ENCODE assay signal across 26 cellular contexts in the genomic region with DNA sequence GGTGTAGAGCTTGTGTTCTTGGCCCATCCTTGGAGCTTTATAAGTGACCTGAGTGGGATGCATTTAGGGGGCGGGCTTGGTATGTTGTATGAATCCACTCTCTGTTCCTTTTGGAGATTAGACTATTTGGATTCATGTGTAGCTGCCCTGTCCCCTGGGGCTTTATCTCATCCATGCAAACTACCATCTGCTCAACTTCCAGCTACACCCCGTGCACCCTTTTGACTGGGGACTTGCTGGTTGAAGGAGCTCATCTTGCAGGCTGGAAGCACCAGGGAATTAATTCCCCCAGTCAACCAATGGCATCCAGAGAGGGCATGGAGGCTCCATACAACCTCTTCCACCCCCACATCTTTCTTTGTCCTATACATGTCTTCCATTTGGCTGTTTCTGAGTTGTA. TPM values are rescaled to one million over a fixed set of nuclear protein-coding genes. Genes with fewer than 3 reads are reported as not detected.
"Had no signal": no experiment of that assay in that cellular context is flagged by ENCODE, and none has a peak within 500 bp of the region (broad histone marks: within the 10 kb centered on the region; RNA-seq: fewer than 3 reads in every experiment).

No MANE protein-coding gene starts in this region.

- H3K27ac Mint-ChIP-seq: immature natural killer cell; naive thymus-derived CD4-positive, alpha-beta T cell; nephron progenitor cell; stimulated activated memory B cell treated with anti-CD40 and anti-IgM and Interleukin-4, amounts not matched to agents 10 μg/mL and 1 μg/mL and 100 μg/mL, for 72 hours; stimulated activated naive CD8-positive, alpha-beta T cell treated with anti-CD3 and anti-CD28 coated beads, Interleukin-15, amount 100 ng/mL, for 72 hours had no signal

- H3K4me3 ChIP-seq: esophagus squamous epithelium, gastroesophageal sphincter, left ventricle myocardium inferior, lower lobe of right lung, psoas muscle, right lobe of liver, testis, tibial nerve had no signal

- H3K27me3 ChIP-seq: right lobe of liver, testis, tibial nerve had no signal

- H3K4me3 Mint-ChIP-seq: immature natural killer cell; naive thymus-derived CD4-positive, alpha-beta T cell; nephron progenitor cell; stimulated activated memory B cell treated with anti-CD40 and anti-IgM and Interleukin-4, amounts not matched to agents 10 μg/mL and 1 μg/mL and 100 μg/mL, for 72 hours; stimulated activated naive CD8-positive, alpha-beta T cell treated with anti-CD3 and anti-CD28 coated beads, Interleukin-15, amount 100 ng/mL, for 72 hours had no signal

- H3K4me1 ChIP-seq: gastroesophageal sphincter, left ventricle myocardium inferior, psoas muscle, right lobe of liver, tibial nerve had no signal

- ATAC-seq: gastroesophageal sphincter; left cardiac atrium; lower lobe of right lung; naive thymus-derived CD4-positive, alpha-beta T cell; psoas muscle; right lobe of liver; stimulated activated memory B cell treated with anti-CD40 and anti-IgM and Interleukin-4, amounts not matched to agents 10 μg/mL and 1 μg/mL and 100 μg/mL, for 72 hours; stimulated activated naive CD8-positive, alpha-beta T cell treated with anti-CD3 and anti-CD28 coated beads, Interleukin-15, amount 100 ng/mL, for 72 hours had no signal

- DNase-seq: cortex of kidney; effector memory CD4-positive, alpha-beta T cell; esophagus squamous epithelium; foreskin fibroblast; immature natural killer cell; kidney; left cardiac atrium; left ventricle myocardium inferior; lower lobe of right lung; mesenchymal stem cell; naive thymus-derived CD4-positive, alpha-beta T cell; nephron progenitor cell; psoas muscle; retina; right lobe of liver; stimulated activated CD4-positive, alpha-beta T cell treated with anti-CD3 and anti-CD28 coated beads, Interleukin-15, amount 100 ng/mL, for 24 hours; stimulated activated CD4-positive, alpha-beta T cell treated with anti-CD3 and anti-CD28 coated beads, Interleukin-1b, Interleukin-23, amount 100 ng/mL, for 48 hours; stimulated activated CD4-positive, alpha-beta T cell treated with anti-CD3 and anti-CD28 coated beads, Interleukin-4, amount 100 ng/mL, for 24 hours; stimulated activated naive CD8-positive, alpha-beta T cell treated with anti-CD3 and anti-CD28 coated beads, Interleukin-15, amount 100 ng/mL, for 72 hours; testis had no signal

- H3K36me3 Mint-ChIP-seq: immature natural killer cell; naive thymus-derived CD4-positive, alpha-beta T cell; stimulated activated memory B cell treated with anti-CD40 and anti-IgM and Interleukin-4, amounts not matched to agents 10 μg/mL and 1 μg/mL and 100 μg/mL, for 72 hours had no signal

- H3K9me3 Mint-ChIP-seq: immature natural killer cell; stimulated activated memory B cell treated with anti-CD40 and anti-IgM and Interleukin-4, amounts not matched to agents 10 μg/mL and 1 μg/mL and 100 μg/mL, for 72 hours; stimulated activated naive CD8-positive, alpha-beta T cell treated with anti-CD3 and anti-CD28 coated beads, Interleukin-15, amount 100 ng/mL, for 72 hours had no signal

- H3K36me3 ChIP-seq: esophagus squamous epithelium, gastroesophageal sphincter, left ventricle myocardium inferior, lower lobe of right lung, right lobe of liver, tibial nerve had no signal

- H3K27ac ChIP-seq: epithelial cell of prostate, esophagus squamous epithelium, gastroesophageal sphincter, left ventricle myocardium inferior, lower lobe of right lung, psoas muscle, right lobe of liver, testis, tibial nerve had no signal

- H3K9me3 ChIP-seq: esophagus squamous epithelium, gastroesophageal sphincter, left ventricle myocardium inferior, lower lobe of right lung, psoas muscle, right lobe of liver, testis, tibial nerve had no signal

RNA-seq across cellular contexts. Expression of a gene that starts 6.1 kb away (rescaled TPM):
- total RNA-seq: esophagus squamous epithelium; gastroesophageal sphincter; left ventricle myocardium inferior; naive thymus-derived CD4-positive, alpha-beta T cell; psoas muscle; subcutaneous adipose tissue; ureter had no signal
- polyA plus RNA-seq: immature natural killer cell, psoas muscle had no signal

RNA-seq across cellular contexts. Expression of a gene that starts 21.8 kb away (rescaled TPM):
- polyA plus RNA-seq: immature natural killer cell; naive thymus-derived CD4-positive, alpha-beta T cell had no signal

RNA-seq across cellular contexts. Expression of a gene that starts 37.3 kb away (rescaled TPM):
- polyA plus RNA-seq: naive thymus-derived CD4-positive, alpha-beta T cell had no signal
